Comparison of ENCODE assay signal across 11 cellular contexts in the genomic region with DNA sequence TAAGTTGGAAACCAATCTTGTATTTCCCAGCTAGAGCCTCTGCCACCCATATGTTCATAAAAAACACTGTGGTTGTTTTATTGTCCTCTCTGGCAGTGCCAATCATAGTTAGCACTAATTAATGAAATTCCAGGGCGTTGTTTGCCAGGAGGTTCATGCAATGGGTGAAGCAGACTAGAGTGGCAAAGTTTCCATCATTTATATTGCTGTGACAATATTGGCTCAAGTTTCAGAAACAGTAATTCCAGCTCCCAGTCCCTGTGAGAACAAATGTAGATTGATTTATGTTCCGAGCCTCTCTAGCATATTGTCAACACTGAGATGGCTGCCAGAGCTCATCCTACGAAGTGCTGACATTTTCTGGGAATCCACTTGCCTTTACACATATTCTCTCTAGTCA.
"Had no signal": no experiment of that assay in that cellular context is flagged by ENCODE, and none has a peak within 500 bp of the region (broad histone marks: within the 10 kb centered on the region; RNA-seq: fewer than 3 reads in every experiment).

No MANE protein-coding gene starts in this region.

- H2AFZ ChIP-seq: hepatocyte had no signal

- H3K4me1 ChIP-seq: lower lobe of right lung, right atrium auricular region, tibial nerve, vagina had no signal

- H3K27me3 ChIP-seq: right atrium auricular region, tibial nerve, vagina had no signal

- H3K36me3 ChIP-seq: lower lobe of right lung, right atrium auricular region, tibial nerve, vagina had no signal

- H3K4me3 ChIP-seq: hepatocyte, lower lobe of right lung, right atrium auricular region, tibial nerve, vagina had no signal

- H3K27ac ChIP-seq: hepatocyte, lower lobe of right lung, right atrium auricular region, tibial nerve, vagina had no signal

- H3K4me2 ChIP-seq: hepatocyte had no signal

- H3K9me3 ChIP-seq: lower lobe of right lung, right atrium auricular region, tibial nerve, vagina had no signal

- H3K79me2 ChIP-seq: hepatocyte had no signal

- DNase-seq: activated naive CD4-positive, alpha-beta T cell treated with anti-CD3 and anti-CD28 coated beads, Interleukin-2, amount 50 U/mL, for 16 hours; effector memory CD4-positive, alpha-beta T cell; kidney glomerular epithelial cell; lower lobe of right lung; small intestine had no signal

- FAIRE-seq: frontal cortex, small intestine, TTC549 had no signal
